ENCODE assay signal across 8 cellular contexts in genomic region chr1:112803906-112804762, GRCh38.
DNase-seq lines count a peak whose midpoint lies in the region; ATAC-seq lines count a peak whose summit lies in the region.

No MANE protein-coding gene starts in this region.

- DNase-seq in Right ventricle myocardium inferior (ENCODE audit: missing footprints): no peak
- no peak for DNase-seq in cardiac septum (ENCODE audit: low spot score)
- peak; percentile 56 for DNase-seq in NCI-H82 treated with DMSO at 0.1 percent for 48 hours (lab: John Stamatoyannopoulos, UW; ENCODE audit: unreplicated experiment)
- peak; percentile 2 for DNase-seq in activated CD8-positive, alpha-beta memory T cell treated with anti-CD3 and anti-CD28 coated beads for 4 hours (ENCODE audit: low read depth in 2 of 2)
- peak in 7 of 9 donors; percentile 5 to 56 (median 20) for DNase-seq in naive thymus-derived CD4-positive, alpha-beta T cell
- DNase-seq in superior temporal gyrus (ENCODE audit: extremely low spot score): peak; percentile 85

- intact Hi-C loops in Right ventricle myocardium inferior (cut with DNase I): loop anchor here (1.0 kb wide), 1 partner anchor 88 kb away; no protein-coding TSS in a partner anchor
- intact Hi-C loops in cardiac septum (cut with DNase I): loop anchor here (1.0 to 10.0 kb wide), 2 partner anchors 86 to 409 kb away; partner anchors contain the start of gene CTTNBP2NL
- intact Hi-C loops in naive thymus-derived CD4-positive, alpha-beta T cell (cut with micrococcal nuclease): loop anchor here (1.0 to 2.0 kb wide), 2 partner anchors 88 to 413 kb away; no protein-coding TSS in a partner anchor

- POLR2A ChIA-PET in naive thymus-derived CD4-positive, alpha-beta T cell (lab: Charles Lee): no interaction called here

- H3K27ac ChIP-seq in naive thymus-derived CD4-positive, alpha-beta T cell (ENCODE audit: low read depth, low read length): no peak overlapping the region

- H3K36me3 Mint-ChIP-seq in naive thymus-derived CD4-positive, alpha-beta T cell: no peaks in the 10 kb centered on the region

- no peaks in the 10 kb centered on the region for H3K4me1 Mint-ChIP-seq in naive thymus-derived CD4-positive, alpha-beta T cell

- CTCF ChIA-PET in naive thymus-derived CD4-positive, alpha-beta T cell (lab: Charles Lee): interaction anchor here (0.9 to 1.8 kb wide), 5 partner anchors 11 to 238 kb away, joined by 3 to 5 read pairs (median 4); no protein-coding TSS in a partner anchor

- H3K27ac Mint-ChIP-seq in naive thymus-derived CD4-positive, alpha-beta T cell: peak overlapping the region in 1 of 9 donors; percentile 15

- H3K27me3 Mint-ChIP-seq in naive thymus-derived CD4-positive, alpha-beta T cell: peaks cover 0 to 18% (median 0%) of the 10 kb centered on the region in 5 donors

- H3K4me3 Mint-ChIP-seq in naive thymus-derived CD4-positive, alpha-beta T cell: no peak overlapping the region

- no peaks in the 10 kb centered on the region for H3K36me3 ChIP-seq in naive thymus-derived CD4-positive, alpha-beta T cell (ENCODE audit: control insufficient read depth in 2 of 3, insufficient read depth in 3 of 3, low read length in 3 of 3)

- ATAC-seq in Right ventricle myocardium inferior: peak; percentile 77
- ATAC-seq in HG03342 (IDR thresholded peaks at IDR 0.05; ENCODE audit: unreplicated experiment): peak; percentile 67
- peak; percentile 92 for ATAC-seq in esophagus mucosa
- ATAC-seq in naive thymus-derived CD4-positive, alpha-beta T cell: peak; percentile 80

- no peaks in the 10 kb centered on the region for H3K27me3 ChIP-seq in naive thymus-derived CD4-positive, alpha-beta T cell (ENCODE audit: control insufficient read depth in 2 of 2, insufficient read depth in 2 of 2, low read length in 2 of 2)

- no peaks in the 10 kb centered on the region for H3K9me3 ChIP-seq in naive thymus-derived CD4-positive, alpha-beta T cell (ENCODE audit: control insufficient read depth in 2 of 3, low read length in 3 of 3)

- no peaks in the 10 kb centered on the region for H3K9me3 Mint-ChIP-seq in naive thymus-derived CD4-positive, alpha-beta T cell

- H3K4me1 ChIP-seq in naive thymus-derived CD4-positive, alpha-beta T cell (ENCODE audit: control insufficient read depth in 2 of 2, insufficient read depth in 2 of 2, low read length in 2 of 2): no peaks in the 10 kb centered on the region

- no peak overlapping the region for H3K4me3 ChIP-seq in naive thymus-derived CD4-positive, alpha-beta T cell (ENCODE audit: low read length)

Comparison
In these comparisons a context has a peak if more than half of its experiments do, and no peak if none do; other contexts are left out.
1. DNase-seq: peak in NCI-H82 treated with DMSO at 0.1 percent for 48 hours (single experiment), activated CD8-positive, alpha-beta memory T cell treated with anti-CD3 and anti-CD28 coated beads for 4 hours (2 of 2), naive thymus-derived CD4-positive, alpha-beta T cell (7 of 9) and superior temporal gyrus (single experiment); none in Right ventricle myocardium inferior (single experiment) and cardiac septum (single experiment).
2. Peak in every context shown above with its lines, with median percentiles within 50 percentile points of each other: ATAC-seq.